Comparison of ENCODE assay signal across 22 cellular contexts in genomic region chr19:29593869-29594268, GRCh38. TPM values are rescaled to one million over a fixed set of nuclear protein-coding genes. Genes with fewer than 3 reads are reported as not detected.
DNase-seq lines count a peak whose midpoint lies in the region; ATAC-seq, FAIRE-seq and TF ChIP-seq lines count a peak whose summit lies in the region.
"Had no signal": no experiment of that assay in that cellular context is flagged by ENCODE, and none has a peak within 500 bp of the region (broad histone marks: within the 10 kb centered on the region; RNA-seq: fewer than 3 reads in every experiment).

No MANE protein-coding gene starts in this region.

- no peak overlapping the region for H4K8ac ChIP-seq in neuronal stem cell (ENCODE audit: low read depth, low read length)

- no peak overlapping the region for H2BK120ac ChIP-seq in neuronal stem cell (ENCODE audit: low read depth, low read length)

- H3K4me2 ChIP-seq in K562 (ENCODE audit: insufficient read depth, low read length), result no peak overlapping the region
- no peak overlapping the region for H3K4me2 ChIP-seq in neuronal stem cell (ENCODE audit: insufficient read depth, low read length, poor library complexity, severe bottlenecking)
- H3K4me2 ChIP-seq: BLaER1 treated with 17β-estradiol and CSF1 and Interleukin-3, amounts not matched to agents 10 nM and 100 nM had no signal

- no peaks in the 10 kb centered on the region for H3K9me3 ChIP-seq in K562 (replicated peaks; ENCODE audit: control insufficient read depth, insufficient read depth, low read depth, low read length)
- H3K9me3 ChIP-seq in neuronal stem cell (replicated peaks in 1 of 2; ENCODE audit: control insufficient read depth in 2 of 2, insufficient read depth in 1 of 2, low read depth in 1 of 2, low read length in 2 of 2), result no peaks in the 10 kb centered on the region
- H3K9me3 ChIP-seq: BE2C had no signal

- peak overlapping the region; percentile 57 for H2AK5ac ChIP-seq in neuronal stem cell (ENCODE audit: low read depth, low read length)

- intact Hi-C loops in K562 (cut with micrococcal nuclease), result no loop called here

- H3K4me1 ChIP-seq in K562 (replicated peaks in 1 of 2; ENCODE audit: control insufficient read depth in 2 of 2, insufficient read depth in 2 of 2, low read length in 2 of 2) (peaks cover 0 to 7% of the 10 kb centered on the region in 2 experiments; a peak in 2 of 5 replicates), neuronal stem cell (ENCODE audit: control insufficient read depth in 2 of 2, insufficient read depth in 1 of 2, low read depth in 1 of 2, low read length in 2 of 2) (peaks cover 0 to 7% of the 10 kb centered on the region in 2 donors)
- H3K4me1 ChIP-seq: BE2C; BLaER1 treated with 17β-estradiol and CSF1 and Interleukin-3, amounts not matched to agents 10 nM and 100 nM had no signal

- no TSS peak for BruUV-seq in K562 (replicated peaks; lab: Mats Ljungman, UMichigan)

- CTCF ChIA-PET in K562 (lab: Yijun Ruan, JAX; ENCODE audit: low intra/inter-chr PET ratio), result interaction anchor here (0.6 kb wide), 1 partner anchor 1128 kb away, joined by 3 read pairs; no protein-coding TSS in a partner anchor

- H3K4me3 ChIP-seq in K562, result no peak overlapping the region
- H3K4me3 ChIP-seq in neuronal stem cell (ENCODE audit: low read length in 2 of 2), result no peak overlapping the region
- H3K4me3 ChIP-seq: BLaER1 treated with 17β-estradiol and CSF1 and Interleukin-3, amounts not matched to agents 10 nM and 100 nM had no signal

- TF ChIP-seq RAD21 in K562 (CRISPR knock-in tag; conservative IDR thresholded peaks at IDR 0.05 in 1 of 2, IDR thresholded peaks at IDR 0.05 in 1 of 2), result no peak

- H3K27me3 ChIP-seq in K562 (ENCODE audit: control insufficient read depth in 2 of 2, insufficient read depth in 2 of 2, low read length in 2 of 2) (peaks cover 8 to 22% of the 10 kb centered on the region in 2 experiments; a peak in 4 of 5 replicates), neuronal stem cell (ENCODE audit: control insufficient read depth in 3 of 3, insufficient read depth in 3 of 3, low read depth in 1 of 3, low read length in 3 of 3) (peaks cover 0 to 61% (median 0%) of the 10 kb centered on the region in 3 experiments)
- H3K27me3 ChIP-seq: BLaER1 treated with 17β-estradiol and CSF1 and Interleukin-3, amounts not matched to agents 10 nM and 100 nM had no signal

- H2BK5ac ChIP-seq in neuronal stem cell (ENCODE audit: low read length), result no peak overlapping the region

- H3K9ac ChIP-seq in K562 (ENCODE audit: insufficient read depth in 1 of 2, low read depth in 2 of 2, low read length in 2 of 2) (no peak overlapping the region), neuronal stem cell (ENCODE audit: low read depth, low read length, poor library complexity) (no peak overlapping the region)
- H3K9ac ChIP-seq: BLaER1 treated with 17β-estradiol and CSF1 and Interleukin-3, amounts not matched to agents 10 nM and 100 nM had no signal

- H3K27ac ChIP-seq in K562 (ENCODE audit: extremely low read depth, low read depth, low read length) (no peak overlapping the region), neuronal stem cell (replicated peaks; ENCODE audit: low read length) (no peak overlapping the region), substantia nigra (ENCODE audit: low read depth, low read length, poor library complexity, severe bottlenecking) (no peak overlapping the region)
- H3K27ac ChIP-seq: 22Rv1; BLaER1 treated with 17β-estradiol and CSF1 and Interleukin-3, amounts not matched to agents 10 nM and 100 nM had no signal

- no peaks in the 10 kb centered on the region for H3K79me2 ChIP-seq in K562 (ENCODE audit: control insufficient read depth, insufficient read depth, low read length)

- POLR2A ChIA-PET in K562 (lab: Yijun Ruan, JAX), result no interaction called here

- peak overlapping the region; percentile 59 for H3K23ac ChIP-seq in neuronal stem cell (ENCODE audit: low read depth, low read length, poor library complexity)

- H3K18ac ChIP-seq in neuronal stem cell (ENCODE audit: low read length), result no peak overlapping the region

- H4K91ac ChIP-seq in neuronal stem cell (ENCODE audit: low read depth, low read length, poor library complexity), result no peak overlapping the region

- H3K9me1 ChIP-seq in K562 (ENCODE audit: control insufficient read depth, insufficient read depth, low read length), result no peaks in the 10 kb centered on the region

- no peak overlapping the region for H2BK12ac ChIP-seq in neuronal stem cell (ENCODE audit: low read length)

- ATAC-seq in K562, result 0 out of 3 replicates have a peak, but pooled peaks have one; percentile 35

- FAIRE-seq in K562 (lab: Jason Lieb, UNC), result no peak
- FAIRE-seq: A204.1, D721Med, G401.6, GM12892 had no signal

- H3K14ac ChIP-seq in neuronal stem cell (ENCODE audit: low read length), result no peak overlapping the region

- peaks cover 3% of the 10 kb centered on the region; the same call in 1 of the 2 replicates for H4K20me1 ChIP-seq in K562 (replicated peaks; ENCODE audit: control insufficient read depth, insufficient read depth, low read length)
- H4K20me1 ChIP-seq: BLaER1 treated with 17β-estradiol and CSF1 and Interleukin-3, amounts not matched to agents 10 nM and 100 nM had no signal

- TF ChIP-seq EP300 in K562 (IDR thresholded peaks at IDR 0.05; ENCODE audit: low read length), result no peak

- H2BK15ac ChIP-seq in neuronal stem cell (ENCODE audit: low read length), result no peak overlapping the region

- H3K36me3 ChIP-seq in K562 (ENCODE audit: control insufficient read depth, insufficient read depth, low read length), result no peaks in the 10 kb centered on the region
- H3K36me3 ChIP-seq in neuronal stem cell (replicated peaks in 1 of 2; ENCODE audit: control insufficient read depth in 2 of 2, insufficient read depth in 2 of 2, low read length in 2 of 2), result no peaks in the 10 kb centered on the region
- H3K36me3 ChIP-seq: BE2C; BLaER1 treated with 17β-estradiol and CSF1 and Interleukin-3, amounts not matched to agents 10 nM and 100 nM had no signal

- H2AFZ ChIP-seq in K562 (ENCODE audit: low read depth, low read length), result no peak overlapping the region
- H2AFZ ChIP-seq in neuronal stem cell (ENCODE audit: low read length), result no peak overlapping the region

- 7% methylated on average over 6 of the region's 6 CpGs for WGBS in K562 (ENCODE audit: insufficient coverage, low coverage, missing lambda C conversion rate)
- WGBS in neuronal stem cell (ENCODE audit: extremely low coverage in 2 of 2, insufficient read length in 2 of 2, insufficient replicate concordance in 1 of 2), 2 donors, result no CpG with 5 or more reads among the region's 6 CpGs

- peak; percentile 9 for DNase-seq in activated effector memory CD4-positive, alpha-beta T cell treated with anti-CD3 and anti-CD28 coated beads, Interleukin-2, amount 50 U/mL, for 16 hours
- no peak for DNase-seq in activated effector memory CD4-positive, alpha-beta T cell treated with Interleukin-2 at 50 U/mL for 16 hours
- no peak for DNase-seq in K562 (ENCODE audit: extremely low read depth in 1 of 4, low spot score in 3 of 4)
- DNase-seq in neuronal stem cell (ENCODE audit: low spot score), result no peak
- DNase-seq in DMS53 (lab: John Stamatoyannopoulos, UW), result no peak
- DNase-seq in substantia nigra (lab: John Stamatoyannopoulos, UW), result no peak
- DNase-seq: ACHN; AML-193; BE2C; CD4-positive, alpha-beta T cell; CD8-positive, alpha-beta memory T cell; DMS 273 treated with DMSO at 0.1 percent for 48 hours; DND-41; GOT3; H7; HCEC 1CT had no signal

- no peak overlapping the region for H3K4ac ChIP-seq in neuronal stem cell (ENCODE audit: low read length)

- in situ Hi-C loops in K562 (cut with MboI), result loop anchor here (25.0 kb wide), 1 partner anchor 857 kb away; no protein-coding TSS in a partner anchor

- no peak for TF ChIP-seq POLR2A in K562 (conservative IDR thresholded peaks at IDR 0.05)

- no peaks in the 10 kb centered on the region for H3K79me1 ChIP-seq in neuronal stem cell (ENCODE audit: low read depth, low read length)

- no peak for TF ChIP-seq CTCF in K562 (IDR thresholded peaks at IDR 0.05 in 2 of 3, conservative IDR thresholded peaks at IDR 0.05 in 1 of 3; ENCODE audit: insufficient read depth in 2 of 3, low read depth in 1 of 3, low read length in 3 of 3)

TF ChIP-seq in K562, 482 proteins besides CTCF, POLR2A, EP300 and RAD21:
- no peak for TF ChIP-seq ZBED1 (IDR thresholded peaks at IDR 0.05)
- TF ChIP-seq MLX (CRISPR knock-in tag; conservative IDR thresholded peaks at IDR 0.05), result no peak

RNA-seq across cellular contexts. Expression of gene POP4, which starts 12.2 kb away (rescaled TPM):
- total RNA-seq in K562 (2011; cell fraction: chromatin; rRNA removed; ENCODE audit: low replicate concordance), result 71.1 and 129 TPM in 2 replicates
- total RNA-seq in K562 (2011; cell fraction: nucleolus; rRNA removed), result 77.1 and 97.6 TPM in 2 replicates
- 95.7 and 96.5 TPM in 2 replicates for total RNA-seq in K562 (2011; cell fraction: nucleoplasm; rRNA removed)
- total RNA-seq in K562 (2014; rRNA removed), result 95.5 and 113 TPM in 2 replicates
- total RNA-seq in K562 (2014; rRNA removed; fragmentation: Illumina TruSeq; extraction: Trizol), result 110 TPM in 2 replicates
- total RNA-seq in K562 (2015; rRNA removed; fragmentation: Illumina TruSeq; extraction: Trizol), result 108 and 113 TPM in 2 replicates
- 86.1 and 92.6 TPM in 2 replicates for total RNA-seq in K562 (2021)
- polyA plus RNA-seq in K562 (2011; rRNA removed), result 86.1 and 99.0 TPM in 2 replicates
- 61.1 and 61.7 TPM in 2 replicates for polyA plus RNA-seq in K562 (2011; cell fraction: cytosol; rRNA removed)
- polyA plus RNA-seq in K562 (2011; cell fraction: nucleus; rRNA removed), result 106 and 126 TPM in 2 replicates
- 56.6 and 69.1 TPM in 2 replicates for polyA plus RNA-seq in K562 (2012)
- 98.2 and 111 TPM in 2 replicates for polyA plus RNA-seq in K562 (2014; fragmentation: Illumina TruSeq; extraction: Trizol)
- polyA plus RNA-seq in K562 (2014; fragmentation: Nextera tagmentation; extraction: Ambion mirVana), result 10 to 100 TPM; 42.1 to 59.6 TPM
- 99.3 and 128 TPM in 2 replicates for polyA plus RNA-seq in K562 (2014; rRNA removed)
- 86.3 and 90.5 TPM in 2 replicates for polyA minus RNA-seq in K562 (2011; rRNA and poly(A)+ RNA removed)
- 26.8 and 34.8 TPM in 2 replicates for polyA minus RNA-seq in K562 (2011; cell fraction: cytosol; rRNA and poly(A)+ RNA removed)
- polyA minus RNA-seq in K562 (2011; cell fraction: nucleus; rRNA and poly(A)+ RNA removed), result 62.5 and 81.8 TPM in 2 replicates
- 56.9 TPM for polyA plus RNA-seq in neuronal stem cell (2013, experiment 1 of 2)
- 56.6 TPM for polyA plus RNA-seq in neuronal stem cell (2013, experiment 2 of 2)
